ENCODE assay signal across 17 cellular contexts in genomic region chr3:12438318-12438717, GRCh38.
"Had no signal": no experiment of that assay in that cellular context is flagged by ENCODE, and none has a peak within 500 bp of the region (broad histone marks: within the 10 kb centered on the region; RNA-seq: fewer than 3 reads in every experiment).

No MANE protein-coding gene starts in this region.

- H3K4me3 ChIP-seq: esophagus squamous epithelium, gastroesophageal sphincter, lung, stomach, thyroid gland had no signal

- H3K27me3 ChIP-seq: stomach, thyroid gland had no signal

- DNase-seq: effector memory CD8-positive, alpha-beta T cell; esophagus squamous epithelium; foreskin fibroblast; left colon; left ventricle myocardium superior; mesenchymal stem cell; midbrain; naive thymus-derived CD4-positive, alpha-beta T cell; right cardiac atrium; small intestine; stimulated activated CD4-positive, alpha-beta T cell treated with anti-CD3 and anti-CD28 coated beads, Interleukin-12 subunit alpha, Interleukin-12 subunit beta, amount 100 ng/mL, for 4 hours; stimulated activated naive CD4-positive, alpha-beta T cell; stomach; thyroid gland had no signal

- H3K36me3 ChIP-seq: esophagus squamous epithelium, gastroesophageal sphincter, neutrophil, thyroid gland had no signal

- ATAC-seq: effector memory CD8-positive, alpha-beta T cell; gastroesophageal sphincter; left ventricle myocardium superior; naive thymus-derived CD4-positive, alpha-beta T cell; right cardiac atrium had no signal

- H3K9me3 ChIP-seq: esophagus squamous epithelium, gastroesophageal sphincter, neutrophil, stomach, thyroid gland had no signal

- H3K27ac ChIP-seq: gastroesophageal sphincter, neutrophil, stomach, thyroid gland had no signal
